In the genomic region with DNA sequence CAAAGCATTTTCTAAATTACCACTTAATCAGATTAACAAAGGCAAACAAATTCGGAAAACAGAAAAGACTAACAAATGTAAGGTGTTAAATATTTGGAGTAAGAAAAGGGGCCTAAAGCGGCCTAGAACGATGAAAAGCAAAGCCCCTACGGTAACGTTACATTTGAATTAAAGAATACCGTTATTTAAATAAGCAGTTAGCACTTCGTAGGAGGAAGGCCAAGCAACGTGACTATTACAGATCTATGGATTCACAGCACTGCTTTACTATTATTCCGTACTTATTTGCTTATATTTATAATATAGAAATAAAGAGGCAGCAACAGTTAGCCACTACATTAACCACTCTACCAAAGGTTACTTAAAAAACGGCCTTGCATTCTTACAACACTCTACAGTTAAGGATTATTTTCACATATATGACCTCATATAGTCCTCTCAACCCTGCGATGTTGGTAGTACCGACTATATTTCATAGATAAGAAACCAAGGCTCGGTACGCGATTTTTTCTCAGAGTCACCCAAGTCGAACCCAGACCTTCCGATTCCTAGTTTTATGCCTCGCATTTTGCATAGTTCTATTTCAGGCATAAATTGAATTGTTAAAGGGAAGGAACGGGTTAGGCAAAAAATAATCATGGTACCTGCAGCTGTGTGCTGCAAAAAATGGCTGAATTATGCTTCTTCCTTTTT, we compare ENCODE assay signal across 8 cellular contexts. TPM values are rescaled to one million over a fixed set of nuclear protein-coding genes. Genes with fewer than 3 reads are reported as not detected.
A peak's percentile ranks its signal among the peaks of the same experiment; 100 is the strongest.
DNase-seq lines count a peak whose midpoint lies in the region; ATAC-seq and TF ChIP-seq lines count a peak whose summit lies in the region.

No MANE protein-coding gene starts in this region.

- in situ Hi-C loops in SK-MEL-5 (cut with HindIII; ENCODE audit: low pct_unique_long_range_greater_than_20kb, low sequenced_read_pairs): no loop called here

- H3K4me3 Mint-ChIP-seq in neural progenitor cell: peak overlapping the region; percentile 91

- H3K4me1 ChIP-seq in neural progenitor cell: peaks cover 12% of the 10 kb centered on the region

- H3K27ac ChIP-seq in neural progenitor cell: no peak overlapping the region

- peaks cover 60% of the 10 kb centered on the region for H3K79me2 ChIP-seq in neural progenitor cell (ENCODE audit: low read depth)

- H3K36me3 Mint-ChIP-seq in neural progenitor cell: peaks cover 15% of the 10 kb centered on the region

- H4K20me1 ChIP-seq in neural progenitor cell (ENCODE audit: low read depth): peaks cover 44% of the 10 kb centered on the region

- peaks cover 30% of the 10 kb centered on the region for H3F3A ChIP-seq in neural progenitor cell (ENCODE audit: low read depth)

- no peaks in the 10 kb centered on the region for H3K9me3 Mint-ChIP-seq in neural progenitor cell

- no peak for ATAC-seq in HG03175 (IDR thresholded peaks at IDR 0.05; ENCODE audit: unreplicated experiment)

- peak overlapping the region; percentile 71 for H3K4me3 ChIP-seq in GM08714 (ENCODE audit: low read length)
- peak overlapping the region; percentile 97 for H3K4me3 ChIP-seq in neural progenitor cell

- TF ChIP-seq POLR2A in erythroblast (IDR thresholded peaks at IDR 0.05; ENCODE audit: low read length): no peak

- no peaks in the 10 kb centered on the region for H3K36me3 ChIP-seq in neural progenitor cell

- DNase-seq in A172 (ENCODE audit: low spot score) (peak; percentile 26), SK-MEL-5 (ENCODE audit: low read depth, low spot score) (peak; percentile 5), erythroblast (lab: John Stamatoyannopoulos, UW) (peak; percentile 68 to 76), neural progenitor cell (ENCODE audit: low spot score) (peak; percentile 28), NCI-H774 (lab: John Stamatoyannopoulos, UW) (no peak)
- DNase-seq in effector CD8-positive, alpha-beta T cell (lab: John Stamatoyannopoulos, UW): no peak

- H3K9me3 ChIP-seq in neural progenitor cell (ENCODE audit: low read depth): no peaks in the 10 kb centered on the region

- peak overlapping the region; percentile 85 for H3K27ac Mint-ChIP-seq in neural progenitor cell

- peaks cover 3% of the 10 kb centered on the region for H3K27me3 Mint-ChIP-seq in neural progenitor cell (ENCODE audit: insufficient read depth, low read depth)

- peak overlapping the region; percentile 78 for H3K9ac ChIP-seq in neural progenitor cell

- no peak for TF ChIP-seq CTCF in neural progenitor cell (IDR thresholded peaks at IDR 0.05)

- H3K4me2 ChIP-seq in neural progenitor cell: peak overlapping the region; percentile 96

- H2AFZ ChIP-seq in neural progenitor cell (replicated peaks): no peak overlapping the region

- H3K4me1 Mint-ChIP-seq in neural progenitor cell: peaks cover 16% of the 10 kb centered on the region

- peaks cover 20% of the 10 kb centered on the region for H3K27me3 ChIP-seq in neural progenitor cell

RNA-seq across cellular contexts. Expression of gene KLHL15, which starts 2.9 kb away (rescaled TPM):
- total RNA-seq in A172 (2014; rRNA removed; shearing (Covaris generic)): 10.9 and 13.1 TPM in 2 replicates
- total RNA-seq in SK-MEL-5 (2014; rRNA removed; shearing (Covaris generic)): 11.9 and 12.4 TPM in 2 replicates
- polyA plus RNA-seq in SK-MEL-5 (2015; cell fraction: cytosol; rRNA removed): 6.2 and 9.1 TPM in 2 replicates
- polyA plus RNA-seq in SK-MEL-5 (2015; cell fraction: nucleus; rRNA removed): 20.0 and 24.5 TPM in 2 replicates
- 31.3 and 46.9 TPM in 2 replicates for total RNA-seq in neural progenitor cell (ENCODE audit: low replicate concordance)

RNA-seq across cellular contexts. Expression of gene EIF2S3, which starts 30.6 kb away (rescaled TPM):
- total RNA-seq in A172 (2014; rRNA removed; shearing (Covaris generic)): 370 and 403 TPM in 2 replicates
- 400 and 410 TPM in 2 replicates for total RNA-seq in SK-MEL-5 (2014; rRNA removed; shearing (Covaris generic))
- polyA plus RNA-seq in SK-MEL-5 (2015; cell fraction: cytosol; rRNA removed): 212 and 270 TPM in 2 replicates
- 447 and 451 TPM in 2 replicates for polyA plus RNA-seq in SK-MEL-5 (2015; cell fraction: nucleus; rRNA removed)
- total RNA-seq in neural progenitor cell (ENCODE audit: low replicate concordance): 503 and 568 TPM in 2 replicates

Comparison
In these comparisons a context has a peak if more than half of its experiments do, and no peak if none do; other contexts are left out.
1. DNase-seq: peak in A172 (single experiment), SK-MEL-5 (single experiment), erythroblast (2 of 2) and neural progenitor cell (single experiment); none in NCI-H774 (single experiment) and effector CD8-positive, alpha-beta T cell (single experiment).